ENCODE assay signal across 6 cellular contexts in genomic region chr9:136236471-136237410, GRCh38. TPM values are rescaled to one million over a fixed set of nuclear protein-coding genes. Genes with fewer than 3 reads are reported as not detected.
"Had no signal": no experiment of that assay in that cellular context is flagged by ENCODE, and none has a peak within 500 bp of the region (broad histone marks: within the 10 kb centered on the region; RNA-seq: fewer than 3 reads in every experiment).

No MANE protein-coding gene starts in this region.

RNA-seq across cellular contexts. Expression of gene LHX3, which starts 31.8 kb away (rescaled TPM):
- total RNA-seq: M059J; PC-3; Peyer's patch; SJCRH30; SK-MEL-5; T-helper 1 cell treated with Interleukin-12 subunit alpha and Interleukin-12 subunit beta and Interleukin-4 antibody, amounts not matched to agents 30 ng/mL and 1 ng/mL, for 36 hours had no signal
